In the genomic region with DNA sequence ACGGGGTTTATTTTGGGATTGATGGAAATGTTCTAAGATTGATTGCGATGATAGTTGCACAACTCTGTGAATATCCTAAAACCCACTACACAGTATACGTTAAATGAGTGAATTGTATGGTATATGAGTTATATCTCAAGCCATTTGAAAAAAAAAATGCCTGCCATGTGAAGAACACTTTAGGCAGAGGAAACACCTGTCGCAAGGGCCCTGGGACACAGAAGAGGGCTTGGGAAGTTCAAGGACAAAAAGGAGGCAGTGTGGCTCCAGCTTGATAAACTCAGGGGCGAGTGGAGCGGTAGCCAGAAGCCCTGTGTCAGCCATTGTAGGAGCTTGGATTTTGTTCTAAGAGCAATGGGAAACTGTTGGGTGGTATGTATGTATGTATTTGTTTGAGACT, we compare ENCODE assay signal across 1 cellular context.
TF ChIP-seq lines count a peak whose summit lies in the region.

No MANE protein-coding gene starts in this region.

TF ChIP-seq in SK-N-SH treated with all-trans-retinoic acid at 6 μM for 48 hours, 23 proteins besides CTCF, POLR2A, EP300 and RAD21 (continued from another document):
- TF ChIP-seq, protein P1, sequence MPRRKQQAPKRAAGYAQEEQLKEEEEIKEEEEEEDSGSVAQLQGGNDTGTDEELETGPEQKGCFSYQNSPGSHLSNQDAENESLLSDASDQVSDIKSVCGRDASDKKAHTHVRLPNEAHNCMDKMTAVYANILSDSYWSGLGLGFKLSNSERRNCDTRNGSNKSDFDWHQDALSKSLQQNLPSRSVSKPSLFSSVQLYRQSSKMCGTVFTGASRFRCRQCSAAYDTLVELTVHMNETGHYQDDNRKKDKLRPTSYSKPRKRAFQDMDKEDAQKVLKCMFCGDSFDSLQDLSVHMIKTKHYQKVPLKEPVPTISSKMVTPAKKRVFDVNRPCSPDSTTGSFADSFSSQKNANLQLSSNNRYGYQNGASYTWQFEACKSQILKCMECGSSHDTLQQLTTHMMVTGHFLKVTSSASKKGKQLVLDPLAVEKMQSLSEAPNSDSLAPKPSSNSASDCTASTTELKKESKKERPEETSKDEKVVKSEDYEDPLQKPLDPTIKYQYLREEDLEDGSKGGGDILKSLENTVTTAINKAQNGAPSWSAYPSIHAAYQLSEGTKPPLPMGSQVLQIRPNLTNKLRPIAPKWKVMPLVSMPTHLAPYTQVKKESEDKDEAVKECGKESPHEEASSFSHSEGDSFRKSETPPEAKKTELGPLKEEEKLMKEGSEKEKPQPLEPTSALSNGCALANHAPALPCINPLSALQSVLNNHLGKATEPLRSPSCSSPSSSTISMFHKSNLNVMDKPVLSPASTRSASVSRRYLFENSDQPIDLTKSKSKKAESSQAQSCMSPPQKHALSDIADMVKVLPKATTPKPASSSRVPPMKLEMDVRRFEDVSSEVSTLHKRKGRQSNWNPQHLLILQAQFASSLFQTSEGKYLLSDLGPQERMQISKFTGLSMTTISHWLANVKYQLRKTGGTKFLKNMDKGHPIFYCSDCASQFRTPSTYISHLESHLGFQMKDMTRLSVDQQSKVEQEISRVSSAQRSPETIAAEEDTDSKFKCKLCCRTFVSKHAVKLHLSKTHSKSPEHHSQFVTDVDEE (CRISPR knock-in tag; IDR thresholded peaks at IDR 0.05): no peak
- TF ChIP-seq, protein P2, sequence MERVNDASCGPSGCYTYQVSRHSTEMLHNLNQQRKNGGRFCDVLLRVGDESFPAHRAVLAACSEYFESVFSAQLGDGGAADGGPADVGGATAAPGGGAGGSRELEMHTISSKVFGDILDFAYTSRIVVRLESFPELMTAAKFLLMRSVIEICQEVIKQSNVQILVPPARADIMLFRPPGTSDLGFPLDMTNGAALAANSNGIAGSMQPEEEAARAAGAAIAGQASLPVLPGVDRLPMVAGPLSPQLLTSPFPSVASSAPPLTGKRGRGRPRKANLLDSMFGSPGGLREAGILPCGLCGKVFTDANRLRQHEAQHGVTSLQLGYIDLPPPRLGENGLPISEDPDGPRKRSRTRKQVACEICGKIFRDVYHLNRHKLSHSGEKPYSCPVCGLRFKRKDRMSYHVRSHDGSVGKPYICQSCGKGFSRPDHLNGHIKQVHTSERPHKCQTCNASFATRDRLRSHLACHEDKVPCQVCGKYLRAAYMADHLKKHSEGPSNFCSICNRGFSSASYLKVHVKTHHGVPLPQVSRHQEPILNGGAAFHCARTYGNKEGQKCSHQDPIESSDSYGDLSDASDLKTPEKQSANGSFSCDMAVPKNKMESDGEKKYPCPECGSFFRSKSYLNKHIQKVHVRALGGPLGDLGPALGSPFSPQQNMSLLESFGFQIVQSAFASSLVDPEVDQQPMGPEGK (CRISPR knock-in tag; IDR thresholded peaks at IDR 0.05; ENCODE audit: borderline replicate concordance): no peak
- no peak for TF ChIP-seq SNAI2 (CRISPR knock-in tag; IDR thresholded peaks at IDR 0.05)
- no peak for TF ChIP-seq ESRRG (CRISPR knock-in tag; IDR thresholded peaks at IDR 0.05)
